In genomic region chr2:19833978-19834377, GRCh38 we compare ENCODE assay signal across 26 cellular contexts.
"Had no signal": no experiment of that assay in that cellular context is flagged by ENCODE, and none has a peak within 500 bp of the region (broad histone marks: within the 10 kb centered on the region; RNA-seq: fewer than 3 reads in every experiment).

No MANE protein-coding gene starts in this region.

- H3K4me1 ChIP-seq: lower lobe of right lung, pancreas, prostate gland, suprapubic skin, upper lobe of right lung had no signal

- DNase-seq: kidney glomerular epithelial cell; left cardiac atrium; lower lobe of right lung; naive thymus-derived CD8-positive, alpha-beta T cell; nucleus accumbens; pancreas; posterior cingulate gyrus; retina; right cardiac atrium; stimulated activated CD4-positive, alpha-beta T cell treated with anti-CD3 and anti-CD28 coated beads, Interleukin-12 subunit alpha, Interleukin-12 subunit beta, amount 100 ng/mL, for 4 hours; stimulated activated CD4-positive, alpha-beta T cell treated with anti-CD3 and anti-CD28 coated beads, Interleukin-15, amount 100 ng/mL, for 24 hours; stimulated activated CD4-positive, alpha-beta T cell treated with anti-CD3 and anti-CD28 coated beads, Interleukin-2, amount 100 ng/mL, for 24 hours; stimulated activated CD4-positive, alpha-beta T cell treated with anti-CD3 and anti-CD28 coated beads, Interleukin-4, amount 100 ng/mL, for 1 hour; stimulated activated naive CD4-positive, alpha-beta T cell; tibial artery; trophoblast cell; upper lobe of right lung had no signal

- H3K79me2 ChIP-seq: hepatocyte had no signal

- H3K27ac ChIP-seq: hepatocyte, lower lobe of right lung, pancreas, prostate gland, skin epidermis, suprapubic skin, tibial artery, upper lobe of right lung had no signal

- FAIRE-seq: keratinocyte, pancreas, urothelium cell line had no signal

- H3K36me3 ChIP-seq: lower lobe of right lung, pancreas, prostate gland, suprapubic skin, thoracic aorta, tibial artery, upper lobe of right lung had no signal

- H2AFZ ChIP-seq: hepatocyte had no signal

- H3K4me2 ChIP-seq: hepatocyte had no signal

- H3K27me3 ChIP-seq: hepatocyte, pancreas, suprapubic skin, tibial artery, upper lobe of right lung had no signal

- H3K4me3 ChIP-seq: hepatocyte, lower lobe of right lung, pancreas, prostate gland, skin epidermis, suprapubic skin, thoracic aorta, tibial artery, upper lobe of right lung had no signal

- H3K9me3 ChIP-seq: lower lobe of right lung, pancreas, prostate gland, suprapubic skin, thoracic aorta, tibial artery, upper lobe of right lung had no signal

- ATAC-seq: left cardiac atrium; left lobe of liver; lower lobe of right lung; naive thymus-derived CD8-positive, alpha-beta T cell; pancreas; right cardiac atrium; sciatic nerve; upper lobe of right lung had no signal
